ENCODE assay signal across 18 cellular contexts in the genomic region with DNA sequence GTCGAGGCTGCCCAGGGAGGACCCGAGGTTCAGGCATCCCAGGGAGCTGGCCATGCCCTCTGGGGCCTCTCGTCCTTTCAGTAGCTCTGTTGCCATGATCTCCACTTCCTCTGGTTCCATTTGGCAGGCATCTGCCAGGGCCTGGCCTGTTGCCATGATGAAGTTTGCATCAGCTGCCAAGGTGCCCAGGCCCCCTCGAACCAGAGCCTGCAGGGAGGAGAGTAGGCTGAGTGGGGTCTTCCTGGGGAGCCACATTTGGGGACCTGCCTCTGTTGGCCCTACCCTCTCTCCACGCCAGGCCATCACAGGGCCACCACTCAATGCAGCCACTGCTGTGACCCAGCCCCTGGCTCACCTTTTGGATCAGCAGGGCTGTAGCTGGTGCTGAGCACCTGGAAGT.
DNase-seq lines count a peak whose midpoint lies in the region; TF ChIP-seq lines count a peak whose summit lies in the region.
"Had no signal": no experiment of that assay in that cellular context is flagged by ENCODE, and none has a peak within 500 bp of the region (broad histone marks: within the 10 kb centered on the region; RNA-seq: fewer than 3 reads in every experiment).

No MANE protein-coding gene starts in this region.

- no peak for TF ChIP-seq CTCF in RWPE1 (conservative IDR thresholded peaks at IDR 0.05; ENCODE audit: low read depth)

- CTCF ChIA-PET in RWPE1 (lab: Yijun Ruan, JAX): interaction anchor here (0.7 to 3.0 kb wide), 2 partner anchors 68 to 83 kb away, joined by 4 to 18 read pairs; no protein-coding TSS in a partner anchor

- POLR2A ChIA-PET in RWPE1 (lab: Yijun Ruan, JAX; ENCODE audit: low non-redundant PET): no interaction called here

- H3K27ac ChIP-seq in caudate nucleus (ENCODE audit: low read depth, low read length): no peak overlapping the region
- no peak overlapping the region for H3K27ac ChIP-seq in RWPE1
- H3K27ac ChIP-seq: 22Rv1, BLaER1, C4-2B had no signal

- DNase-seq in DMS 273 (lab: John Stamatoyannopoulos, UW; ENCODE audit: unreplicated experiment) (peak; percentile 57), DMS 273 treated with DMSO at 0.1 percent for 48 hours (lab: John Stamatoyannopoulos, UW) (no peak), NCI-H1092 (lab: John Stamatoyannopoulos, UW) (peak; percentile 54), NCI-H1694 treated with DMSO at 0.1 percent for 48 hours (lab: John Stamatoyannopoulos, UW) (peak; percentile 51), NCI-H69 (lab: John Stamatoyannopoulos, UW) (peak; percentile 47), caudate nucleus (lab: John Stamatoyannopoulos, UW) (no peak), RWPE1 (ENCODE audit: low spot score) (no peak), HK-2 (ENCODE audit: unreplicated experiment) (no peak)
- DNase-seq: Caco-2; CD4-positive, CD25-positive, alpha-beta regulatory T cell; CD8-positive, alpha-beta T cell; DMS53; DMS79 treated with DMSO at 0.1 percent for 48 hours; GF-D8; HFFc6 had no signal

Comparison
In these comparisons a context has a peak if more than half of its experiments do, and no peak if none do; other contexts are left out.
1. DNase-seq: peak in DMS 273 (single experiment), NCI-H1092 (single experiment), NCI-H1694 treated with DMSO at 0.1 percent for 48 hours (single experiment) and NCI-H69 (single experiment); none in DMS 273 treated with DMSO at 0.1 percent for 48 hours (single experiment), caudate nucleus (0 of 61), RWPE1 (single experiment) and HK-2 (single experiment).